Comparison of ENCODE assay signal across 9 cellular contexts in genomic region chr12:59372971-59373370, GRCh38.
DNase-seq lines count a peak whose midpoint lies in the region; ATAC-seq and TF ChIP-seq lines count a peak whose summit lies in the region.
"Had no signal": no experiment of that assay in that cellular context is flagged by ENCODE, and none has a peak within 500 bp of the region (broad histone marks: within the 10 kb centered on the region; RNA-seq: fewer than 3 reads in every experiment).

No MANE protein-coding gene starts in this region.

- POLR2A ChIA-PET in activated CD4-positive, alpha-beta memory T cell treated with anti-CD3 and anti-CD28 coated beads for 36 hours (lab: Charles Lee), result no interaction called here

- TF ChIP-seq EP300 in tibial nerve (IDR thresholded peaks at IDR 0.05), result no peak

- intact Hi-C loops in activated CD4-positive, alpha-beta memory T cell treated with anti-CD3 and anti-CD28 coated beads for 36 hours (cut with micrococcal nuclease), result no loop called here

- H3K4me3 Mint-ChIP-seq in activated CD4-positive, alpha-beta memory T cell treated with anti-CD3 and anti-CD28 coated beads for 36 hours, result no peak overlapping the region
- H3K4me3 Mint-ChIP-seq: stimulated activated naive CD8-positive, alpha-beta T cell treated with anti-CD3 and anti-CD28 coated beads, Interleukin-15, Interleukin-2, amounts not matched to agents 100 ng/mL and 50 ng/mL, for 24 hours had no signal

- 59 to 62% methylated on average over 3 of the region's 3 CpGs for WGBS in tibial nerve, 2 donors

- H3K27ac ChIP-seq in coronary artery (no peak overlapping the region), tibial nerve (no peak overlapping the region)

- peak; percentile 35 for TF ChIP-seq CTCF in GM12864 (IDR thresholded peaks at IDR 0.05; ENCODE audit: low read depth, low read length, missing control alignments)
- peak; percentile 28 for TF ChIP-seq CTCF in astrocyte of the cerebellum (IDR thresholded peaks at IDR 0.05; ENCODE audit: low read depth, low read length, missing control alignments)
- no peak for TF ChIP-seq CTCF in coronary artery (IDR thresholded peaks at IDR 0.05)
- TF ChIP-seq CTCF in tibial nerve (IDR thresholded peaks at IDR 0.05), result no peak

- no peaks in the 10 kb centered on the region for H3K36me3 Mint-ChIP-seq in activated CD4-positive, alpha-beta memory T cell treated with anti-CD3 and anti-CD28 coated beads for 36 hours

- H3K9me3 Mint-ChIP-seq in activated CD4-positive, alpha-beta memory T cell treated with anti-CD3 and anti-CD28 coated beads for 36 hours, result no peaks in the 10 kb centered on the region
- H3K9me3 Mint-ChIP-seq: stimulated activated naive CD8-positive, alpha-beta T cell treated with anti-CD3 and anti-CD28 coated beads, Interleukin-15, Interleukin-2, amounts not matched to agents 100 ng/mL and 50 ng/mL, for 24 hours had no signal

- DNase-seq in GM12864 (ENCODE audit: low read depth) (no peak), astrocyte of the cerebellum (ENCODE audit: low read depth) (no peak), myocyte (ENCODE audit: low read depth) (peak; percentile 16), NCI-H128 (lab: John Stamatoyannopoulos, UW; ENCODE audit: unreplicated experiment) (no peak), coronary artery (ENCODE audit: low spot score) (no peak), tibial nerve (ENCODE audit: low spot score in 2 of 2) (no peak)
- no peak for DNase-seq in activated CD4-positive, alpha-beta memory T cell treated with anti-CD3 and anti-CD28 coated beads for 36 hours

- TF ChIP-seq POLR2A in tibial nerve (IDR thresholded peaks at IDR 0.05), result no peak

- no peak overlapping the region for H3K27ac Mint-ChIP-seq in activated CD4-positive, alpha-beta memory T cell treated with anti-CD3 and anti-CD28 coated beads for 36 hours
- H3K27ac Mint-ChIP-seq: stimulated activated naive CD8-positive, alpha-beta T cell treated with anti-CD3 and anti-CD28 coated beads, Interleukin-15, Interleukin-2, amounts not matched to agents 100 ng/mL and 50 ng/mL, for 24 hours had no signal

- no peak overlapping the region for H3K4me3 ChIP-seq in GM12864 (ENCODE audit: low read depth, low read length)
- no peak overlapping the region for H3K4me3 ChIP-seq in astrocyte of the cerebellum (ENCODE audit: low read depth, low read length)
- no peak overlapping the region for H3K4me3 ChIP-seq in coronary artery
- no peak overlapping the region for H3K4me3 ChIP-seq in tibial nerve

- peak; percentile 45 for ATAC-seq in HG03565 (IDR thresholded peaks at IDR 0.05; ENCODE audit: unreplicated experiment)

- CTCF ChIA-PET in activated CD4-positive, alpha-beta memory T cell treated with anti-CD3 and anti-CD28 coated beads for 36 hours (lab: Charles Lee), result no interaction called here

- H3K27me3 Mint-ChIP-seq in activated CD4-positive, alpha-beta memory T cell treated with anti-CD3 and anti-CD28 coated beads for 36 hours, result peaks cover 2% of the 10 kb centered on the region

- in situ Hi-C loops in astrocyte of the cerebellum (cut with HindIII; ENCODE audit: low sequenced_read_pairs), result no loop called here

- H3K9me3 ChIP-seq in tibial nerve, result no peaks in the 10 kb centered on the region

- H3K36me3 ChIP-seq in tibial nerve, result no peaks in the 10 kb centered on the region

- no peaks in the 10 kb centered on the region for H3K4me1 Mint-ChIP-seq in activated CD4-positive, alpha-beta memory T cell treated with anti-CD3 and anti-CD28 coated beads for 36 hours (ENCODE audit: low read depth)

- H3K4me1 ChIP-seq in tibial nerve, result no peaks in the 10 kb centered on the region

- H3K27me3 ChIP-seq in tibial nerve, result no peaks in the 10 kb centered on the region

Comparison
In these comparisons a context has a peak if more than half of its experiments do, and no peak if none do; other contexts are left out.
1. CTCF ChIP-seq: peak in GM12864 (single experiment) and astrocyte of the cerebellum (single experiment); none in coronary artery (single experiment) and tibial nerve (0 of 5).